11 cellular contexts compared by ENCODE assay signal in genomic region chr5:76952795-76953536, GRCh38. TPM values are rescaled to one million over a fixed set of nuclear protein-coding genes. Genes with fewer than 3 reads are reported as not detected.
DNase-seq lines count a peak whose midpoint lies in the region; ATAC-seq and TF ChIP-seq lines count a peak whose summit lies in the region.
"Had no signal": no experiment of that assay in that cellular context is flagged by ENCODE, and none has a peak within 500 bp of the region (broad histone marks: within the 10 kb centered on the region; RNA-seq: fewer than 3 reads in every experiment).

CRHBP (plus strand) TSS chr5:76953045; CDS start chr5:76953135, 90 bp downstream.

- H3K27me3 Mint-ChIP-seq in endodermal cell (ENCODE audit: insufficient read depth): peaks cover 53% of the 10 kb centered on the region
- peaks cover 65% of the 10 kb centered on the region for H3K27me3 Mint-ChIP-seq in nephron (ENCODE audit: low read depth)

- H3K27ac Mint-ChIP-seq in endodermal cell: no peak within 1 kb of the TSS
- no peak within 1 kb of the TSS for H3K27ac Mint-ChIP-seq in nephron

- peaks cover 26% of the 10 kb centered on the region for H3K36me3 Mint-ChIP-seq in endodermal cell (ENCODE audit: low read depth)
- H3K36me3 Mint-ChIP-seq in nephron (ENCODE audit: low read depth): no peaks in the 10 kb centered on the region

- H3K27ac ChIP-seq in heart left ventricle (peak within 1 kb of the TSS in 5 of 12 donors; percentile 2 to 74 (median 43)), endodermal cell (ENCODE audit: low read depth, low read length) (no peak within 1 kb of the TSS), vagina (peak within 1 kb of the TSS; percentile 5), tibial nerve (no peak within 1 kb of the TSS)
- H3K27ac ChIP-seq: PC-9 had no signal

- H3K4me3 ChIP-seq in heart left ventricle (peak within 1 kb of the TSS; percentile 24 to 65 (median 56)), endodermal cell (ENCODE audit: low read length) (peak within 1 kb of the TSS; percentile 71), vagina (peak within 1 kb of the TSS; percentile 28 to 35), tibial nerve (peak within 1 kb of the TSS in 2 of 4 donors; percentile 21 to 49)
- H3K4me3 ChIP-seq: PC-9 had no signal

- H3K4me1 Mint-ChIP-seq in endodermal cell: peaks cover 16% of the 10 kb centered on the region
- H3K4me1 Mint-ChIP-seq in nephron: no peaks in the 10 kb centered on the region

- H3K4me1 ChIP-seq in heart left ventricle: peaks cover 0 to 19% (median 6%) of the 10 kb centered on the region in 12 donors
- H3K4me1 ChIP-seq in endodermal cell (ENCODE audit: control insufficient read depth, insufficient read depth, low read length): peaks cover 3% of the 10 kb centered on the region
- peaks cover 9% of the 10 kb centered on the region for H3K4me1 ChIP-seq in vagina
- H3K4me1 ChIP-seq in tibial nerve: peaks cover 0 to 18% (median 2%) of the 10 kb centered on the region in 4 donors

- TF ChIP-seq CTCF in heart left ventricle (IDR thresholded peaks at IDR 0.05) (no peak), endodermal cell (conservative IDR thresholded peaks at IDR 0.05) (no peak), nephron (IDR thresholded peaks at IDR 0.05; ENCODE audit: unreplicated experiment in 3 of 3) (no peak), vagina (IDR thresholded peaks at IDR 0.05) (no peak), tibial nerve (IDR thresholded peaks at IDR 0.05) (no peak)

- intact Hi-C loops in heart left ventricle (cut with DNase I) (loop anchor here in 1 of 10 donors (5.0 kb wide), 1 partner anchor 81 kb away; no protein-coding TSS in a partner anchor), left cardiac atrium (cut with DNase I) (no loop called here), vagina (cut with DNase I) (no loop called here)

- H3K36me3 ChIP-seq in heart left ventricle: no peaks in the 10 kb centered on the region
- H3K36me3 ChIP-seq in endodermal cell (ENCODE audit: control insufficient read depth, insufficient read depth, low read length): no peaks in the 10 kb centered on the region
- H3K36me3 ChIP-seq in vagina: no peaks in the 10 kb centered on the region
- no peaks in the 10 kb centered on the region for H3K36me3 ChIP-seq in tibial nerve

- no peak for TF ChIP-seq POLR2A in heart left ventricle (IDR thresholded peaks at IDR 0.05)
- TF ChIP-seq POLR2A in vagina (IDR thresholded peaks at IDR 0.05): no peak
- TF ChIP-seq POLR2A in tibial nerve (IDR thresholded peaks at IDR 0.05): no peak

- H3K9me3 ChIP-seq in heart left ventricle (peaks cover 0 to 1% (median 0%) of the 10 kb centered on the region in 12 donors), endodermal cell (ENCODE audit: control insufficient read depth, low read length) (no peaks in the 10 kb centered on the region), vagina (no peaks in the 10 kb centered on the region), tibial nerve (no peaks in the 10 kb centered on the region)

- TF ChIP-seq EP300 in tibial nerve (IDR thresholded peaks at IDR 0.05): no peak

- 21 to 33% (median 25%) methylated on average over 21 to 23 of the region's 23 CpGs for WGBS in heart left ventricle, 4 donors
- WGBS in endodermal cell (ENCODE audit: insufficient coverage in 1 of 2, insufficient read length in 1 of 2), 2 experiments: 45 to 73% methylated on average over 15 to 23 of the region's 23 CpGs
- WGBS in tibial nerve, 2 donors: 23 to 30% methylated on average over 23 of the region's 23 CpGs

- peaks cover 11 to 46% (median 18%) of the 10 kb centered on the region in 9 donors for H3K27me3 ChIP-seq in heart left ventricle
- H3K27me3 ChIP-seq in endodermal cell (ENCODE audit: control insufficient read depth, insufficient read depth, low read length, poor library complexity, severe bottlenecking): peaks cover 49% of the 10 kb centered on the region
- peaks cover 7% of the 10 kb centered on the region for H3K27me3 ChIP-seq in vagina
- H3K27me3 ChIP-seq in tibial nerve: peaks cover 0 to 30% of the 10 kb centered on the region in 2 donors

- DNase-seq in heart left ventricle (no peak), left cardiac atrium (no peak), endodermal cell (peak; percentile 79), vagina (ENCODE audit: extremely low spot score in 2 of 2) (no peak), tibial nerve (ENCODE audit: low spot score in 2 of 2) (no peak)
- DNase-seq: AML-193, PC-9 had no signal

- H3K9ac ChIP-seq in endodermal cell (ENCODE audit: extremely low read depth, low read length, poor library complexity, severe bottlenecking): no peak within 1 kb of the TSS

- H3K4me3 Mint-ChIP-seq in endodermal cell (peak within 1 kb of the TSS; percentile 64), nephron (peak within 1 kb of the TSS; percentile 56 to 75 (median 74))

- ATAC-seq in heart left ventricle (peak in 1 of 4 donors; percentile 13), left cardiac atrium (no peak), HG02588 (IDR thresholded peaks at IDR 0.05; ENCODE audit: unreplicated experiment) (no peak), GM18511 (IDR thresholded peaks at IDR 0.05; ENCODE audit: unreplicated experiment) (no peak)

- H3K9me3 Mint-ChIP-seq in endodermal cell: peaks cover 1% of the 10 kb centered on the region
- peaks cover 6% of the 10 kb centered on the region for H3K9me3 Mint-ChIP-seq in nephron

RNA-seq across cellular contexts. Expression of gene CRHBP, which starts in this region (rescaled TPM):
- total RNA-seq in heart left ventricle (1 to 10 TPM in 7 of 9 donors, under 1 TPM in 2; 0.38 to 2.8 (median 1.6) TPM), left cardiac atrium (1 to 10 TPM in 1 of 2 donors, under 1 TPM in 1; 0.32 to 1.8 TPM), endodermal cell (10 to 100 TPM; 14.4 to 15.2 TPM), vagina (5.9 TPM), tibial nerve (1 to 10 TPM in 2 of 4 donors, not detected in 2; 1.4 to 2.1 TPM)
- under 1 TPM; 0.75 to 0.99 TPM for polyA plus RNA-seq in heart left ventricle
- polyA plus RNA-seq in endodermal cell (2013, experiment 1 of 2): 6.9 TPM
- 6.1 TPM for polyA plus RNA-seq in endodermal cell (2013, experiment 2 of 2)
- total RNA-seq: PC-9, pulmonary artery endothelial cell had no signal
